Comparison of ENCODE assay signal across 24 cellular contexts in genomic region chr7:69445549-69445948, GRCh38.
DNase-seq lines count a peak whose midpoint lies in the region; ATAC-seq and TF ChIP-seq lines count a peak whose summit lies in the region.
"Had no signal": no experiment of that assay in that cellular context is flagged by ENCODE, and none has a peak within 500 bp of the region (broad histone marks: within the 10 kb centered on the region; RNA-seq: fewer than 3 reads in every experiment).

No MANE protein-coding gene starts in this region.

- H3K27ac ChIP-seq in SK-N-SH (ENCODE audit: low read depth in 2 of 2, low read length in 1 of 2) (no peak overlapping the region), osteoblast (ENCODE audit: low read depth, low read length) (no peak overlapping the region)
- H3K27ac ChIP-seq: 22Rv1, PC-9 had no signal

- H3K9ac ChIP-seq in SK-N-SH = no peak overlapping the region

- H3K36me3 Mint-ChIP-seq in activated CD4-positive, alpha-beta T cell treated with anti-CD3 and anti-CD28 coated beads for 36 hours (ENCODE audit: low read depth) = peaks cover 2% of the 10 kb centered on the region
- H3K36me3 Mint-ChIP-seq: CD14-positive monocyte; CD8-positive, alpha-beta memory T cell had no signal

- no peaks in the 10 kb centered on the region for H3K27me3 Mint-ChIP-seq in activated CD4-positive, alpha-beta T cell treated with anti-CD3 and anti-CD28 coated beads for 36 hours
- H3K27me3 Mint-ChIP-seq: B cell had no signal

- no peaks in the 10 kb centered on the region for H4K20me1 ChIP-seq in SK-N-SH (ENCODE audit: insufficient read depth)
- H4K20me1 ChIP-seq in osteoblast (ENCODE audit: insufficient read depth, low read length) = no peaks in the 10 kb centered on the region

- H3K4me2 ChIP-seq in SK-N-SH (no peak overlapping the region), osteoblast (ENCODE audit: insufficient read depth, low read length) (no peak overlapping the region)
- H3K4me2 ChIP-seq: PC-9 had no signal

- CTCF ChIA-PET in SK-N-SH (lab: Yijun Ruan, JAX) = interaction anchor here (1.3 kb wide), 1 partner anchor 9 kb away, joined by 3 read pairs; no protein-coding TSS in a partner anchor
- CTCF ChIA-PET in activated CD4-positive, alpha-beta T cell treated with anti-CD3 and anti-CD28 coated beads for 36 hours (lab: Charles Lee) = no interaction called here

- no peaks in the 10 kb centered on the region for H3K9me3 ChIP-seq in SK-N-SH
- H3K9me3 ChIP-seq in osteoblast (ENCODE audit: low read depth, low read length) = no peaks in the 10 kb centered on the region

- H2AFZ ChIP-seq in SK-N-SH (ENCODE audit: low read depth) = no peak overlapping the region
- no peak overlapping the region for H2AFZ ChIP-seq in osteoblast (ENCODE audit: low read length)
- H2AFZ ChIP-seq: PC-9 had no signal

- no peaks in the 10 kb centered on the region for H3F3A ChIP-seq in SK-N-SH (replicated peaks; ENCODE audit: insufficient read depth)

- H3K4me3 ChIP-seq in SK-N-SH (ENCODE audit: low read depth in 2 of 2, low read length in 1 of 2) (no peak overlapping the region), osteoblast (ENCODE audit: insufficient read depth, low read length) (no peak overlapping the region)
- H3K4me3 ChIP-seq: K562, PC-9 had no signal

- H3K79me2 ChIP-seq in SK-N-SH (ENCODE audit: insufficient read depth) = no peaks in the 10 kb centered on the region
- no peaks in the 10 kb centered on the region for H3K79me2 ChIP-seq in osteoblast (ENCODE audit: insufficient read depth, low read length)

- intact Hi-C loops in activated CD4-positive, alpha-beta T cell treated with anti-CD3 and anti-CD28 coated beads for 36 hours (cut with DNase I, micrococcal nuclease) = no loop called here

- no peak overlapping the region for H3K4me3 Mint-ChIP-seq in activated CD4-positive, alpha-beta T cell treated with anti-CD3 and anti-CD28 coated beads for 36 hours
- H3K4me3 Mint-ChIP-seq: B cell; CD8-positive, alpha-beta memory T cell; H9 had no signal

- peak; percentile 69 for DNase-seq in SK-N-SH
- DNase-seq in SK-N-DZ (ENCODE audit: low spot score) = peak; percentile 82
- DNase-seq in islet precursor cell = peak; percentile 57
- peak; percentile 64 for DNase-seq in osteoblast (ENCODE audit: insufficient read length, low spot score, missing footprints)
- DNase-seq in activated CD4-positive, alpha-beta T cell treated with anti-CD3 and anti-CD28 coated beads for 48 hours = no peak
- no peak for DNase-seq in NCI-H1092 treated with DMSO at 0.1 percent for 48 hours (lab: John Stamatoyannopoulos, UW)
- no peak for DNase-seq in activated CD4-positive, alpha-beta T cell treated with anti-CD3 and anti-CD28 coated beads for 36 hours
- DNase-seq: CD8-positive, alpha-beta memory T cell; DMS79 treated with DMSO at 0.1 percent for 48 hours; H9; MM.1S; NCI-H1048; NCI-H1417 treated with DMSO at 0.1 percent for 48 hours; NCI-H1694 treated with DMSO at 0.1 percent for 48 hours; NCI-H2081; NCI-H2227 treated with DMSO at 0.1 percent for 48 hours; NCI-H526 treated with DMSO at 0.1 percent for 48 hours; PC-9; SHP77 had no signal

- no peaks in the 10 kb centered on the region for H3K27me3 ChIP-seq in SK-N-SH (ENCODE audit: insufficient read depth)
- no peaks in the 10 kb centered on the region for H3K27me3 ChIP-seq in osteoblast (ENCODE audit: insufficient read depth, low read length)

- H3K9me3 Mint-ChIP-seq in activated CD4-positive, alpha-beta T cell treated with anti-CD3 and anti-CD28 coated beads for 36 hours (ENCODE audit: low read depth) = peaks cover 4% of the 10 kb centered on the region

- no peaks in the 10 kb centered on the region for H3K4me1 Mint-ChIP-seq in activated CD4-positive, alpha-beta T cell treated with anti-CD3 and anti-CD28 coated beads for 36 hours
- H3K4me1 Mint-ChIP-seq: B cell; CD14-positive monocyte; CD8-positive, alpha-beta memory T cell had no signal

- H3K9me2 ChIP-seq in SK-N-SH = no peaks in the 10 kb centered on the region

- no peak overlapping the region for H3K27ac Mint-ChIP-seq in activated CD4-positive, alpha-beta T cell treated with anti-CD3 and anti-CD28 coated beads for 36 hours
- H3K27ac Mint-ChIP-seq: B cell; CD14-positive monocyte; CD8-positive, alpha-beta memory T cell; H9 had no signal

- peak; percentile 19; the same call in 1 of the 2 replicates for TF ChIP-seq RAD21 in SK-N-SH (IDR thresholded peaks at IDR 0.05; ENCODE audit: low read length)

- ATAC-seq in SK-N-SH treated with all-trans-retinoic acid at 6 μM for 48 hours = no peak
- no peak for ATAC-seq in activated CD4-positive, alpha-beta T cell treated with anti-CD3 and anti-CD28 coated beads for 36 hours
- ATAC-seq: K562 had no signal

- H3K4me1 ChIP-seq in SK-N-SH (ENCODE audit: control insufficient read depth in 1 of 2, insufficient read depth in 2 of 2, low read depth in 1 of 2, low read length in 1 of 2) = peaks cover 0 to 8% of the 10 kb centered on the region in 2 experiments; a peak in 1 of 4 replicates
- H3K4me1 ChIP-seq in osteoblast (ENCODE audit: insufficient read depth, low read length) = no peaks in the 10 kb centered on the region

- TF ChIP-seq CTCF in SK-N-SH (IDR thresholded peaks at IDR 0.05) (no peak), osteoblast (IDR thresholded peaks at IDR 0.05; ENCODE audit: extremely low read depth, low read depth, low read length) (no peak)

- POLR2A ChIA-PET in SK-N-SH (lab: Yijun Ruan, JAX) = no interaction called here
- POLR2A ChIA-PET in activated CD4-positive, alpha-beta T cell treated with anti-CD3 and anti-CD28 coated beads for 36 hours (lab: Charles Lee) = no interaction called here

- H3K36me3 ChIP-seq in SK-N-SH (replicated peaks in 1 of 2; ENCODE audit: control insufficient read depth in 1 of 2, insufficient read depth in 2 of 2, low read length in 1 of 2) (no peaks in the 10 kb centered on the region), osteoblast (ENCODE audit: insufficient read depth, low read length) (no peaks in the 10 kb centered on the region)

- WGBS in SK-N-SH (ENCODE audit: low lambda C conversion rate) = 45% methylated on average over 11 of the region's 11 CpGs

- TF ChIP-seq EP300 in SK-N-SH (IDR thresholded peaks at IDR 0.05; ENCODE audit: borderline replicate concordance in 1 of 2, low read depth in 1 of 2, low read length in 1 of 2) = peak in 1 of 2 experiments; percentile 60; a peak in 1 of 4 replicates

TF ChIP-seq in SK-N-SH, 30 proteins besides CTCF, POLR2A, EP300 and RAD21:
- TF ChIP-seq TAF1 (IDR thresholded peaks at IDR 0.05; ENCODE audit: borderline replicate concordance, low read depth, low read length) (no peak), SMC3 (IDR thresholded peaks at IDR 0.05; ENCODE audit: low read depth, low read length) (no peak), FOXJ3 (CRISPR knock-in tag; IDR thresholded peaks at IDR 0.05) (no peak), RFX5 (IDR thresholded peaks at IDR 0.05; ENCODE audit: low read length) (no peak), RCOR1 (IDR thresholded peaks at IDR 0.05; ENCODE audit: low read length) (peak; percentile 59; the same call in 1 of the 2 replicates), MXI1 (IDR thresholded peaks at IDR 0.05; ENCODE audit: low read depth, low read length) (peak; percentile 46; the same call in 1 of the 2 replicates), GATA2 (CRISPR knock-in tag; IDR thresholded peaks at IDR 0.05) (peak; percentile 96)
TF ChIP-seq in SK-N-SH: peak in this region for 3.

TF ChIP-seq in SK-N-SH treated with all-trans-retinoic acid at 6 μM for 48 hours, 23 proteins besides CTCF, POLR2A, EP300 and RAD21 (continues in another document):
- TF ChIP-seq TSHZ2 (CRISPR knock-in tag; IDR thresholded peaks at IDR 0.05) (no peak), TCF4 (CRISPR knock-in tag; IDR thresholded peaks at IDR 0.05; ENCODE audit: borderline replicate concordance) (no peak; the same call in 1 of the 2 replicates), TOX (CRISPR knock-in tag; IDR thresholded peaks at IDR 0.05; ENCODE audit: borderline replicate concordance) (no peak), OSR1 (CRISPR knock-in tag; IDR thresholded peaks at IDR 0.05) (no peak), PPARA (CRISPR knock-in tag; IDR thresholded peaks at IDR 0.05; ENCODE audit: borderline replicate concordance) (no peak), ZNF8 (CRISPR knock-in tag; IDR thresholded peaks at IDR 0.05) (no peak), ZFP3 (CRISPR knock-in tag; IDR thresholded peaks at IDR 0.05) (no peak)
- TF ChIP-seq, protein P1, sequence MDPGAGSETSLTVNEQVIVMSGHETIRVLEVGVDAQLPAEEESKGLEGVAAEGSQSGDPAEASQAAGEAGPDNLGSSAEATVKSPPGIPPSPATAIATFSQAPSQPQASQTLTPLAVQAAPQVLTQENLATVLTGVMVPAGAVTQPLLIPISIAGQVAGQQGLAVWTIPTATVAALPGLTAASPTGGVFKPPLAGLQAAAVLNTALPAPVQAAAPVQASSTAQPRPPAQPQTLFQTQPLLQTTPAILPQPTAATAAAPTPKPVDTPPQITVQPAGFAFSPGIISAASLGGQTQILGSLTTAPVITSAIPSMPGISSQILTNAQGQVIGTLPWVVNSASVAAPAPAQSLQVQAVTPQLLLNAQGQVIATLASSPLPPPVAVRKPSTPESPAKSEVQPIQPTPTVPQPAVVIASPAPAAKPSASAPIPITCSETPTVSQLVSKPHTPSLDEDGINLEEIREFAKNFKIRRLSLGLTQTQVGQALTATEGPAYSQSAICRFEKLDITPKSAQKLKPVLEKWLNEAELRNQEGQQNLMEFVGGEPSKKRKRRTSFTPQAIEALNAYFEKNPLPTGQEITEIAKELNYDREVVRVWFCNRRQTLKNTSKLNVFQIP (CRISPR knock-in tag; IDR thresholded peaks at IDR 0.05; ENCODE audit: borderline replicate concordance, low read depth) = no peak

Comparison
In these comparisons a context has a peak if more than half of its experiments do, and no peak if none do; other contexts are left out.
1. DNase-seq: peak in SK-N-SH (single experiment), SK-N-DZ (single experiment), islet precursor cell (single experiment) and osteoblast (single experiment); none in activated CD4-positive, alpha-beta T cell treated with anti-CD3 and anti-CD28 coated beads for 48 hours (single experiment), NCI-H1092 treated with DMSO at 0.1 percent for 48 hours (single experiment) and activated CD4-positive, alpha-beta T cell treated with anti-CD3 and anti-CD28 coated beads for 36 hours (single experiment).